In the genomic region with DNA sequence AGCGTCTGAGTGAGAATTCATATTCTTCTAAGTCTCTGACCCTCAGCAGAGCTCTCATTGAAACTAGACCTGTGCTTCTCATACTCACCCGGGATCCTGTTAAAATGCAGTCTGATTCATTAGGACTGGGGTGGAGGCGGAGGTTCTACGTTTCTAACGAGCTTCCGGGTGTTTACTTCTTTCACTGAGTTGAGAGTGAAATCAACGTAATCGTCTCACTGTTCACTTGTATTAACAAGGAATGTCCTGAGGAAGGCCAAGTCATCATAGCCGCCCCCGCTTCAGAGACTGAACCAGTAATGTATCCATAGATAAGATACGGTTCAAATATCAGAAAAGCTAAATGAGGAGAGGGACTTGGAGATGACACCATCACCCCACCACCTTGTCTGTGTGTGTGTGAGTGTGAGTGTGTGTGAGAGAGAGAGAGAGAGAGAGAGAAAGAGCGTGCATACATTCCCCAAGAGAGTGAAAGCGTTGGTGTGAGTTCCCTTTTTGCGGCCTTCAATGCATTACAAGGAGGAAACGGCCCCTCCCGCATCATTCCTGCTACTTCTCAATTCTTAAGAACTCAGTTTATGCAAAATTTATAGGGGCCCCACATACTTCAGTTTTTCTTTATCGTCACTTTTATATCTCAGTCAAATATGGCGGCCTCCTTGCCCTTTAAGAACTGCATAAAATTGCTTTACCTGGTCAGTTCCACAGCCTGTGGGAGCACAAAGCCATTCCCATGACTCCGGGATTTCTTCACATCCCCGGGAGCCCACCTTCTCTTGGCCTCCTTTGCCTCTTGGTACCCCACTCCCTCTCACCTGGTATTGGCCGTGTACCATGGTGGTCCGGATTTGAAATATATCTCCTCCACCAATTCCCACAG, we compare ENCODE assay signal across 8 cellular contexts. TPM values are rescaled to one million over a fixed set of nuclear protein-coding genes. Genes with fewer than 3 reads are reported as not detected.
DNase-seq lines count a peak whose midpoint lies in the region; ATAC-seq and TF ChIP-seq lines count a peak whose summit lies in the region.

No MANE protein-coding gene starts in this region.

- WGBS in adrenal gland, 4 donors = 75 to 80% (median 77%) methylated on average over 22 of the region's 22 CpGs

- peak; percentile 79 for ATAC-seq in HG02763 (IDR thresholded peaks at IDR 0.05; ENCODE audit: unreplicated experiment)

- DNase-seq in GM13977 (ENCODE audit: low spot score) (peak; percentile 30), adrenal gland (peak; percentile 21 to 60 (median 40)), SW 1271 (lab: John Stamatoyannopoulos, UW) (no peak), NCI-H345 treated with DMSO at 0.1 percent for 48 hours (lab: John Stamatoyannopoulos, UW; ENCODE audit: unreplicated experiment) (no peak), H7 (no peak)
- peak; percentile 23 to 29 for DNase-seq in stimulated activated CD4-positive, alpha-beta T cell treated with anti-CD3 and anti-CD28 coated beads, Interleukin-1b, Interleukin-23, amount 100 ng/mL, for 4 hours (ENCODE audit: low read depth in 2 of 2)

- H3K36me3 ChIP-seq in adrenal gland (replicated peaks in 1 of 2) (no peaks in the 10 kb centered on the region), H7 (replicated peaks; ENCODE audit: control insufficient read depth, insufficient read depth, low read length) (no peaks in the 10 kb centered on the region)

- H3K27me3 ChIP-seq in adrenal gland (no peaks in the 10 kb centered on the region), H7 (ENCODE audit: control insufficient read depth, insufficient read depth, low read length) (no peaks in the 10 kb centered on the region)

- H3K4me1 ChIP-seq in adrenal gland (replicated peaks in 1 of 2) = no peaks in the 10 kb centered on the region

- in situ Hi-C loops in GM13977 (cut with MboI; ENCODE audit: low pct_unique_long_range_greater_than_20kb, low sequenced_read_pairs, unreplicated experiment) = no loop called here

- H3K4me3 ChIP-seq in adrenal gland (peak overlapping the region in 1 of 4 donors; percentile 29), H7 (ENCODE audit: insufficient read depth, low read depth, low read length) (no peak overlapping the region)

- no peaks in the 10 kb centered on the region for H3K9me3 ChIP-seq in adrenal gland (replicated peaks in 1 of 3)

- TF ChIP-seq CTCF in GM13977 (IDR thresholded peaks at IDR 0.05; ENCODE audit: extremely low read depth, insufficient read depth, missing control alignments) = no peak
- no peak for TF ChIP-seq CTCF in adrenal gland (IDR thresholded peaks at IDR 0.05)

- intact Hi-C loops in adrenal gland (cut with DNase I) = no loop called here

- TF ChIP-seq POLR2A in Raji (IDR thresholded peaks at IDR 0.05; ENCODE audit: insufficient read depth, low read depth, low read length) (peak; percentile 32; the same call in 1 of the 2 replicates), adrenal gland (IDR thresholded peaks at IDR 0.05) (no peak)

- peak overlapping the region in 2 of 5 donors; percentile 38 to 72 for H3K27ac ChIP-seq in adrenal gland

RNA-seq across cellular contexts. Expression of a gene that starts 19.8 kb away (rescaled TPM):
- total RNA-seq in adrenal gland = 1 to 10 TPM in 6 of 8 donors, under 1 TPM in 2; 0.41 to 3.6 (median 1.8) TPM
- polyA plus RNA-seq in adrenal gland = 1 to 10 TPM in 2 of 3 donors, under 1 TPM in 1; 0.47 to 2.1 (median 1.6) TPM
- 0.07 and 0.14 TPM in 2 replicates for total RNA-seq in H7 (2014; rRNA removed; shearing (Covaris generic))

RNA-seq across cellular contexts. Expression of a gene that starts 32.4 kb away (rescaled TPM):
- total RNA-seq in adrenal gland = 100 to 1,000 TPM in 3 of 8 donors, 10 to 100 TPM in 5; 72.9 to 123 (median 97.6) TPM
- polyA plus RNA-seq in adrenal gland = 100 to 1,000 TPM in 1 of 3 donors, 10 to 100 TPM in 2; 42.5 to 152 (median 96.9) TPM
- 145 and 154 TPM in 2 replicates for total RNA-seq in H7 (2014; rRNA removed; shearing (Covaris generic))

Comparison
In these comparisons a context has a peak if more than half of its experiments do, and no peak if none do; other contexts are left out.
1. DNase-seq: peak in GM13977 (single experiment), adrenal gland (7 of 7) and stimulated activated CD4-positive, alpha-beta T cell treated with anti-CD3 and anti-CD28 coated beads, Interleukin-1b, Interleukin-23, amount 100 ng/mL, for 4 hours (2 of 2); none in SW 1271 (0 of 2), NCI-H345 treated with DMSO at 0.1 percent for 48 hours (single experiment) and H7 (single experiment).